ENCODE assay signal across 8 cellular contexts in the genomic region with DNA sequence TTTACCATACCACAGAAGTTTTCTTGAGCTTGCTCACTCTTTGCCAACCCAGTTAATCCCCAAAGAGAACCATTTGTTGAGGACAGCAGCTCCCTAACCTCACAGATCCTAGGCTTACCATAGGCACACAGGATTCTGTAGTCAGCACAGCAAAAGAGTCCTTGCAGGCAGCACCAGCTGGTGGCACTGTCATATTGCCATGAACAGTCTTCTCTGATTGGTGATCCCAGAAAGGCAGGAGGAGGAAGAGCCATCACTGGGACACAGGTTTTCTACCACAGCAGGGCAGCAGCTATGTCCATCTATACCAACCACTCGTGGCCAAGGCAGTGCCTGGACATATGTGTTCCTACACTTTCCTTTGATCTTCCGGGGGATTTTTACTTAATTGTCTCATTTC.
A peak's percentile ranks its signal among the peaks of the same experiment; 100 is the strongest.
DNase-seq lines count a peak whose midpoint lies in the region; ATAC-seq and TF ChIP-seq lines count a peak whose summit lies in the region.

No MANE protein-coding gene starts in this region.

- no peaks in the 10 kb centered on the region for H3K9me3 Mint-ChIP-seq in GM23338

- ATAC-seq in GM23338 (peak; percentile 86), mucosa of descending colon (peak; percentile 91), HG03520 (IDR thresholded peaks at IDR 0.05; ENCODE audit: unreplicated experiment) (no peak), T-helper 17 cell (no peak)

- H3K4me2 ChIP-seq in GM23338, result no peak overlapping the region

- no peak overlapping the region for H3K4me3 Mint-ChIP-seq in GM23338
- no peak overlapping the region for H3K4me3 Mint-ChIP-seq in T-helper 17 cell

- H3K4me1 Mint-ChIP-seq in GM23338 (no peaks in the 10 kb centered on the region; the same call in 1 of the 3 replicates), T-helper 17 cell (no peaks in the 10 kb centered on the region)

- H3K36me3 Mint-ChIP-seq in GM23338 (ENCODE audit: low read depth) (no peaks in the 10 kb centered on the region), T-helper 17 cell (ENCODE audit: low read depth) (no peaks in the 10 kb centered on the region)

- H3K4me1 ChIP-seq in GM23338 (ENCODE audit: insufficient read depth), result no peaks in the 10 kb centered on the region
- H3K4me1 ChIP-seq in mucosa of descending colon (ENCODE audit: low read depth), result no peaks in the 10 kb centered on the region

- H3K79me2 ChIP-seq in GM23338 (replicated peaks; ENCODE audit: insufficient read depth), result no peaks in the 10 kb centered on the region

- H3K9me3 ChIP-seq in mucosa of descending colon, result no peaks in the 10 kb centered on the region
- H3K9me3 ChIP-seq in T-helper 17 cell (ENCODE audit: control insufficient read depth, low read length, poor library complexity, severe bottlenecking), result no peaks in the 10 kb centered on the region

- no peaks in the 10 kb centered on the region for H3K27me3 ChIP-seq in GM23338 (ENCODE audit: insufficient read depth)
- no peaks in the 10 kb centered on the region for H3K27me3 ChIP-seq in dorsolateral prefrontal cortex

- no peaks in the 10 kb centered on the region for H3K27me3 Mint-ChIP-seq in GM23338 (ENCODE audit: insufficient read depth, low read depth, poor library complexity)
- no peaks in the 10 kb centered on the region for H3K27me3 Mint-ChIP-seq in T-helper 17 cell

- TF ChIP-seq CTCF in GM23338 (conservative IDR thresholded peaks at IDR 0.05; ENCODE audit: low read depth in 2 of 2) (peak; percentile 41 to 72), dorsolateral prefrontal cortex (IDR thresholded peaks at IDR 0.05 in 54 of 56, conservative IDR thresholded peaks at IDR 0.05 in 2 of 56; ENCODE audit: low read depth in 1 of 56, partially characterized antibody in 56 of 56) (peak; percentile 25 to 79 (median 63)), mucosa of descending colon (IDR thresholded peaks at IDR 0.05) (no peak)

- peak; percentile 33 for DNase-seq in GM23338 (ENCODE audit: low spot score)
- DNase-seq in NCI-H69 (lab: John Stamatoyannopoulos, UW), result peak; percentile 83
- peak; percentile 42 to 86 (median 69) for DNase-seq in dorsolateral prefrontal cortex
- DNase-seq in mucosa of descending colon, result peak; percentile 44 to 69 (median 64)
- no peak for DNase-seq in T-helper 17 cell
- no peak for DNase-seq in stimulated activated CD4-positive, alpha-beta T cell treated with anti-CD3 and anti-CD28 coated beads, Interleukin-15, amount 100 ng/mL, for 24 hours
- no peak for DNase-seq in KG1 (lab: John Stamatoyannopoulos, UW)

- H3F3A ChIP-seq in GM23338 (replicated peaks; ENCODE audit: low read depth), result no peaks in the 10 kb centered on the region

- H3K27ac Mint-ChIP-seq in GM23338 (no peak overlapping the region), T-helper 17 cell (no peak overlapping the region)

- H3K4me3 ChIP-seq in GM23338 (no peak overlapping the region), dorsolateral prefrontal cortex (peak overlapping the region in 1 of 59 donors; percentile 0), mucosa of descending colon (no peak overlapping the region)

- no peak overlapping the region for H3K27ac ChIP-seq in GM23338 (ENCODE audit: low read depth)
- peak overlapping the region in 48 of 59 donors; percentile 5 to 80 (median 58) for H3K27ac ChIP-seq in dorsolateral prefrontal cortex

- H3K9me2 ChIP-seq in GM23338 (ENCODE audit: insufficient read depth), result no peaks in the 10 kb centered on the region

- H3K36me3 ChIP-seq in GM23338 (ENCODE audit: insufficient read depth) (no peaks in the 10 kb centered on the region), mucosa of descending colon (ENCODE audit: low read depth) (no peaks in the 10 kb centered on the region)

- no peaks in the 10 kb centered on the region for H4K20me1 ChIP-seq in GM23338 (replicated peaks; ENCODE audit: insufficient read depth)

- H2AFZ ChIP-seq in GM23338, result no peak overlapping the region

- intact Hi-C loops in dorsolateral prefrontal cortex (cut with DNase I), result loop anchor here (5.0 to 10.0 kb wide), 3 partner anchors 249 to 761 kb away; no protein-coding TSS in a partner anchor
- intact Hi-C loops in mucosa of descending colon (cut with DNase I, micrococcal nuclease), result no loop called here

TF ChIP-seq in GM23338, 12 proteins besides CTCF, POLR2A, EP300 and RAD21 (continues in another document):
- TF ChIP-seq EZH2phosphoT487 (IDR thresholded peaks at IDR 0.05; ENCODE audit: unreplicated experiment) (no peak), ZNF331 (CRISPR knock-in tag; IDR thresholded peaks at IDR 0.05; ENCODE audit: low read depth) (no peak), NANOG (IDR thresholded peaks at IDR 0.05; ENCODE audit: borderline replicate concordance) (no peak), JUNB (IDR thresholded peaks at IDR 0.05; ENCODE audit: unreplicated experiment) (no peak), POLR2AphosphoS5 (IDR thresholded peaks at IDR 0.05; ENCODE audit: low read depth) (no peak)
- TF ChIP-seq, protein P1, sequence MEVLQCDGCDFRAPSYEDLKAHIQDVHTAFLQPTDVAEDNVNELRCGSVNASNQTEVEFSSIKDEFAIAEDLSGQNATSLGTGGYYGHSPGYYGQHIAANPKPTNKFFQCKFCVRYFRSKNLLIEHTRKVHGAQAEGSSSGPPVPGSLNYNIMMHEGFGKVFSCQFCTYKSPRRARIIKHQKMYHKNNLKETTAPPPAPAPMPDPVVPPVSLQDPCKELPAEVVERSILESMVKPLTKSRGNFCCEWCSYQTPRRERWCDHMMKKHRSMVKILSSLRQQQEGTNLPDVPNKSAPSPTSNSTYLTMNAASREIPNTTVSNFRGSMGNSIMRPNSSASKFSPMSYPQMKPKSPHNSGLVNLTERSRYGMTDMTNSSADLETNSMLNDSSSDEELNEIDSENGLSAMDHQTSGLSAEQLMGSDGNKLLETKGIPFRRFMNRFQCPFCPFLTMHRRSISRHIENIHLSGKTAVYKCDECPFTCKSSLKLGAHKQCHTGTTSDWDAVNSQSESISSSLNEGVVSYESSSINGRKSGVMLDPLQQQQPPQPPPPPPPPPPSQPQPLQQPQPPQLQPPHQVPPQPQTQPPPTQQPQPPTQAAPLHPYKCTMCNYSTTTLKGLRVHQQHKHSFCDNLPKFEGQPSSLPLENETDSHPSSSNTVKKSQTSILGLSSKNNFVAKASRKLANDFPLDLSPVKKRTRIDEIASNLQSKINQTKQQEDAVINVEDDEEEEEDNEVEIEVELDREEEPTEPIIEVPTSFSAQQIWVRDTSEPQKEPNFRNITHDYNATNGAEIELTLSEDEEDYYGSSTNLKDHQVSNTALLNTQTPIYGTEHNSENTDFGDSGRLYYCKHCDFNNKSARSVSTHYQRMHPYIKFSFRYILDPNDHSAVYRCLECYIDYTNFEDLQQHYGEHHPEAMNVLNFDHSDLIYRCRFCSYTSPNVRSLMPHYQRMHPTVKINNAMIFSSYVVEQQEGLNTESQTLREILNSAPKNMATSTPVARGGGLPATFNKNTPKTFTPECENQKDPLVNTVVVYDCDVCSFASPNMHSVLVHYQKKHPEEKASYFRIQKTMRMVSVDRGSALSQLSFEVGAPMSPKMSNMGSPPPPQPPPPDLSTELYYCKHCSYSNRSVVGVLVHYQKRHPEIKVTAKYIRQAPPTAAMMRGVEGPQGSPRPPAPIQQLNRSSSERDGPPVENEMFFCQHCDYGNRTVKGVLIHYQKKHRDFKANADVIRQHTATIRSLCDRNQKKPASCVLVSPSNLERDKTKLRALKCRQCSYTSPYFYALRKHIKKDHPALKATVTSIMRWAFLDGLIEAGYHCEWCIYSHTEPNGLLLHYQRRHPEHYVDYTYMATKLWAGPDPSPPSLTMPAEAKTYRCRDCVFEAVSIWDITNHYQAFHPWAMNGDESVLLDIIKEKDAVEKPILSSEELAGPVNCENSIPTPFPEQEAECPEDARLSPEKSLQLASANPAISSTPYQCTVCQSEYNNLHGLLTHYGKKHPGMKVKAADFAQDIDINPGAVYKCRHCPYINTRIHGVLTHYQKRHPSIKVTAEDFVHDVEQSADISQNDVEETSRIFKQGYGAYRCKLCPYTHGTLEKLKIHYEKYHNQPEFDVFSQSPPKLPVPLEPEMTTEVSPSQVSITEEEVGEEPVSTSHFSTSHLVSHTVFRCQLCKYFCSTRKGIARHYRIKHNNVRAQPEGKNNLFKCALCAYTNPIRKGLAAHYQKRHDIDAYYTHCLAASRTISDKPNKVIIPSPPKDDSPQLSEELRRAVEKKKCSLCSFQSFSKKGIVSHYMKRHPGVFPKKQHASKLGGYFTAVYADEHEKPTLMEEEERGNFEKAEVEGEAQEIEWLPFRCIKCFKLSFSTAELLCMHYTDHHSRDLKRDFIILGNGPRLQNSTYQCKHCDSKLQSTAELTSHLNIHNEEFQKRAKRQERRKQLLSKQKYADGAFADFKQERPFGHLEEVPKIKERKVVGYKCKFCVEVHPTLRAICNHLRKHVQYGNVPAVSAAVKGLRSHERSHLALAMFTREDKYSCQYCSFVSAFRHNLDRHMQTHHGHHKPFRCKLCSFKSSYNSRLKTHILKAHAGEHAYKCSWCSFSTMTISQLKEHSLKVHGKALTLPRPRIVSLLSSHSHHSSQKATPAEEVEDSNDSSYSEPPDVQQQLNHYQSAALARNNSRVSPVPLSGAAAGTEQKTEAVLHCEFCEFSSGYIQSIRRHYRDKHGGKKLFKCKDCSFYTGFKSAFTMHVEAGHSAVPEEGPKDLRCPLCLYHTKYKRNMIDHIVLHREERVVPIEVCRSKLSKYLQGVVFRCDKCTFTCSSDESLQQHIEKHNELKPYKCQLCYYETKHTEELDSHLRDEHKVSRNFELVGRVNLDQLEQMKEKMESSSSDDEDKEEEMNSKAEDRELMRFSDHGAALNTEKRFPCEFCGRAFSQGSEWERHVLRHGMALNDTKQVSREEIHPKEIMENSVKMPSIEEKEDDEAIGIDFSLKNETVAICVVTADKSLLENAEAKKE (CRISPR knock-in tag; IDR thresholded peaks at IDR 0.05), result no peak
- TF ChIP-seq, protein P2, sequence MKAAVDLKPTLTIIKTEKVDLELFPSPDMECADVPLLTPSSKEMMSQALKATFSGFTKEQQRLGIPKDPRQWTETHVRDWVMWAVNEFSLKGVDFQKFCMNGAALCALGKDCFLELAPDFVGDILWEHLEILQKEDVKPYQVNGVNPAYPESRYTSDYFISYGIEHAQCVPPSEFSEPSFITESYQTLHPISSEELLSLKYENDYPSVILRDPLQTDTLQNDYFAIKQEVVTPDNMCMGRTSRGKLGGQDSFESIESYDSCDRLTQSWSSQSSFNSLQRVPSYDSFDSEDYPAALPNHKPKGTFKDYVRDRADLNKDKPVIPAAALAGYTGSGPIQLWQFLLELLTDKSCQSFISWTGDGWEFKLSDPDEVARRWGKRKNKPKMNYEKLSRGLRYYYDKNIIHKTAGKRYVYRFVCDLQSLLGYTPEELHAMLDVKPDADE (IDR thresholded peaks at IDR 0.05), result no peak

Comparison
In these comparisons a context has a peak if more than half of its experiments do, and no peak if none do; other contexts are left out.
1. ATAC-seq: peak in GM23338 (single experiment) and mucosa of descending colon (single experiment); none in HG03520 (single experiment) and T-helper 17 cell (single experiment).
2. DNase-seq: peak in GM23338 (single experiment), NCI-H69 (single experiment), dorsolateral prefrontal cortex (10 of 10) and mucosa of descending colon (3 of 3); none in T-helper 17 cell (0 of 3), stimulated activated CD4-positive, alpha-beta T cell treated with anti-CD3 and anti-CD28 coated beads, Interleukin-15, amount 100 ng/mL, for 24 hours (single experiment) and KG1 (single experiment).
3. intact Hi-C loops: an anchor here in dorsolateral prefrontal cortex (5.0 to 10.0 kb wide); none called in mucosa of descending colon.